ENCODE assay signal across 22 cellular contexts in genomic region chr20:47706345-47706744, GRCh38.
DNase-seq lines count a peak whose midpoint lies in the region; ATAC-seq, FAIRE-seq and TF ChIP-seq lines count a peak whose summit lies in the region.
"Had no signal": no experiment of that assay in that cellular context is flagged by ENCODE, and none has a peak within 500 bp of the region (broad histone marks: within the 10 kb centered on the region; RNA-seq: fewer than 3 reads in every experiment).

No MANE protein-coding gene starts in this region.

- H3K9me3 ChIP-seq in HepG2 (ENCODE audit: low read length) (no peaks in the 10 kb centered on the region), right lobe of liver (no peaks in the 10 kb centered on the region), K562 (replicated peaks; ENCODE audit: control insufficient read depth, insufficient read depth, low read depth, low read length) (no peaks in the 10 kb centered on the region), gastroesophageal sphincter (no peaks in the 10 kb centered on the region), uterus (no peaks in the 10 kb centered on the region), ovary (no peaks in the 10 kb centered on the region)
- H3K9me3 ChIP-seq: Caco-2 had no signal

- in situ Hi-C loops in HepG2 (cut with HindIII; ENCODE audit: extremely low pct_ligation_motif_present, low pct_unique_long_range_greater_than_20kb) (no loop called here), K562 (cut with MboI) (no loop called here)

- H3K79me2 ChIP-seq in HepG2 (ENCODE audit: insufficient read depth, low read length) (no peaks in the 10 kb centered on the region), K562 (ENCODE audit: control insufficient read depth, insufficient read depth, low read length) (no peaks in the 10 kb centered on the region)

- H4K20me1 ChIP-seq in HepG2 (ENCODE audit: insufficient read depth, low read length) (no peaks in the 10 kb centered on the region), K562 (replicated peaks; ENCODE audit: control insufficient read depth, insufficient read depth, low read length) (peaks cover 6% of the 10 kb centered on the region; the same call in 1 of the 2 replicates)

- no peaks in the 10 kb centered on the region for H3K27me3 ChIP-seq in HepG2 (ENCODE audit: control insufficient read depth in 1 of 2, insufficient read depth in 2 of 2, low read length in 2 of 2)
- H3K27me3 ChIP-seq in right lobe of liver, result no peaks in the 10 kb centered on the region
- H3K27me3 ChIP-seq in K562 (ENCODE audit: control insufficient read depth in 2 of 2, insufficient read depth in 2 of 2, low read length in 2 of 2), result peaks cover 36 to 80% of the 10 kb centered on the region in 2 experiments
- H3K27me3 ChIP-seq in gastroesophageal sphincter, result no peaks in the 10 kb centered on the region
- H3K27me3 ChIP-seq in uterus, result no peaks in the 10 kb centered on the region
- no peaks in the 10 kb centered on the region for H3K27me3 ChIP-seq in ovary

- H3K4me2 ChIP-seq in HepG2 (ENCODE audit: low read depth, low read length), result no peak overlapping the region
- H3K4me2 ChIP-seq in K562 (ENCODE audit: insufficient read depth, low read length), result no peak overlapping the region
- H3K4me2 ChIP-seq: GM23338 had no signal

- TF ChIP-seq POLR2A in HepG2 (IDR thresholded peaks at IDR 0.05; ENCODE audit: insufficient read depth in 1 of 2, low read depth in 2 of 2, low read length in 2 of 2) (no peak), right lobe of liver (IDR thresholded peaks at IDR 0.05) (no peak), K562 (conservative IDR thresholded peaks at IDR 0.05) (no peak), gastroesophageal sphincter (IDR thresholded peaks at IDR 0.05) (no peak), uterus (IDR thresholded peaks at IDR 0.05) (no peak), ovary (IDR thresholded peaks at IDR 0.05) (no peak)

- BruUV-seq in HepG2 (replicated peaks; lab: Mats Ljungman, UMichigan), result no TSS peak
- BruUV-seq in K562 (replicated peaks; lab: Mats Ljungman, UMichigan), result no TSS peak

- TF ChIP-seq RAD21 in HepG2 (CRISPR knock-in tag; IDR thresholded peaks at IDR 0.05), result no peak
- TF ChIP-seq RAD21 in K562 (CRISPR knock-in tag; conservative IDR thresholded peaks at IDR 0.05 in 1 of 2, IDR thresholded peaks at IDR 0.05 in 1 of 2), result no peak

- intact Hi-C loops in HepG2 (cut with micrococcal nuclease; ENCODE audit: unreplicated experiment), result no loop called here
- intact Hi-C loops in right lobe of liver (cut with DNase I), result no loop called here
- intact Hi-C loops in K562 (cut with micrococcal nuclease), result no loop called here
- intact Hi-C loops in uterus (cut with DNase I; ENCODE audit: low total_unique reads), result no loop called here
- intact Hi-C loops in ovary (cut with DNase I), result no loop called here

- TF ChIP-seq CTCF in HepG2 (CRISPR knock-in tag; IDR thresholded peaks at IDR 0.05), result no peak
- no peak for TF ChIP-seq CTCF in right lobe of liver (IDR thresholded peaks at IDR 0.05)
- no peak for TF ChIP-seq CTCF in K562 (IDR thresholded peaks at IDR 0.05 in 2 of 3, conservative IDR thresholded peaks at IDR 0.05 in 1 of 3; ENCODE audit: insufficient read depth in 2 of 3, low read depth in 1 of 3, low read length in 3 of 3)
- no peak for TF ChIP-seq CTCF in gastroesophageal sphincter (IDR thresholded peaks at IDR 0.05)
- no peak for TF ChIP-seq CTCF in uterus (IDR thresholded peaks at IDR 0.05)
- no peak for TF ChIP-seq CTCF in ovary (IDR thresholded peaks at IDR 0.05)

- H3K9me1 ChIP-seq in K562 (ENCODE audit: control insufficient read depth, insufficient read depth, low read length), result no peaks in the 10 kb centered on the region

- H2AFZ ChIP-seq in HepG2 (ENCODE audit: low read length) (no peak overlapping the region), K562 (ENCODE audit: low read depth, low read length) (no peak overlapping the region)
- H2AFZ ChIP-seq: GM23338 had no signal

- H3K9ac ChIP-seq in HepG2 (ENCODE audit: insufficient read depth, low read depth, low read length), result no peak overlapping the region
- no peak overlapping the region for H3K9ac ChIP-seq in K562 (ENCODE audit: insufficient read depth in 1 of 2, low read depth in 2 of 2, low read length in 2 of 2)

- H3K36me3 ChIP-seq in HepG2 (replicated peaks in 1 of 2; ENCODE audit: control insufficient read depth in 1 of 2, insufficient read depth in 2 of 2, low read length in 2 of 2), result no peaks in the 10 kb centered on the region
- H3K36me3 ChIP-seq in right lobe of liver, result no peaks in the 10 kb centered on the region
- H3K36me3 ChIP-seq in K562 (ENCODE audit: control insufficient read depth, insufficient read depth, low read length), result no peaks in the 10 kb centered on the region
- peaks cover 0 to 10% of the 10 kb centered on the region in 2 donors for H3K36me3 ChIP-seq in gastroesophageal sphincter
- H3K36me3 ChIP-seq in uterus, result no peaks in the 10 kb centered on the region
- no peaks in the 10 kb centered on the region for H3K36me3 ChIP-seq in ovary

- no peak for ATAC-seq in HepG2
- ATAC-seq in right lobe of liver, result no peak
- no peak for ATAC-seq in K562
- ATAC-seq in gastroesophageal sphincter, result no peak
- ATAC-seq in GM18907 (IDR thresholded peaks at IDR 0.05; ENCODE audit: unreplicated experiment), result no peak
- ATAC-seq: GM23338, HCT116 had no signal

- CTCF ChIA-PET in HepG2 (lab: Yijun Ruan, JAX; ENCODE audit: low intra/inter-chr PET ratio, low total read pairs), result no interaction called here
- CTCF ChIA-PET in K562 (lab: Yijun Ruan, JAX; ENCODE audit: low intra/inter-chr PET ratio), result no interaction called here

- 92% methylated on average over 5 of the region's 5 CpGs for WGBS in HepG2 (ENCODE audit: low lambda C conversion rate)
- WGBS in right lobe of liver (ENCODE audit: insufficient coverage, low coverage, low lambda C conversion rate, missing lambda C conversion rate), result 100% methylated on average over 3 of the region's 5 CpGs
- WGBS in K562 (ENCODE audit: insufficient coverage, low coverage, missing lambda C conversion rate), result 2% methylated on average over 5 of the region's 5 CpGs
- 50% methylated on average over 1 of the region's 5 CpGs; no CpG with 5 or more reads in 1 of the 2 donors for WGBS in gastroesophageal sphincter (ENCODE audit: low coverage in 1 of 2), 2 donors
- 94 to 98% (median 97%) methylated on average over 5 of the region's 5 CpGs for WGBS in ovary, 3 donors

- DNase-seq in HepG2 (ENCODE audit: low spot score), result no peak
- DNase-seq in right lobe of liver, result no peak
- no peak for DNase-seq in K562 (ENCODE audit: extremely low read depth in 1 of 4, low spot score in 3 of 4)
- no peak for DNase-seq in uterus
- DNase-seq in ovary, result no peak
- DNase-seq in stimulated activated CD4-positive, alpha-beta T cell treated with anti-CD3 and anti-CD28 coated beads, Interleukin-15, amount 100 ng/mL, for 24 hours, result no peak
- DNase-seq: ACHN; AML-193; Caco-2; CD4-positive, alpha-beta T cell; H7; HFFc6 had no signal

- FAIRE-seq in HepG2 (lab: Jason Lieb, UNC) (no peak), K562 (lab: Jason Lieb, UNC) (no peak)
- FAIRE-seq: A204.1, D721Med, G401.6, GM12892, GM18507 had no signal

- no peak overlapping the region for H3K27ac ChIP-seq in HepG2 (ENCODE audit: extremely low read length, insufficient read depth, low read length)
- H3K27ac ChIP-seq in right lobe of liver, result no peak overlapping the region
- no peak overlapping the region for H3K27ac ChIP-seq in K562 (ENCODE audit: extremely low read depth, low read depth, low read length)
- peak overlapping the region in 3 of 4 donors; percentile 40 to 67 (median 66) for H3K27ac ChIP-seq in gastroesophageal sphincter
- H3K27ac ChIP-seq in uterus, result peak overlapping the region; percentile 63 to 78
- H3K27ac ChIP-seq in ovary, result no peak overlapping the region
- H3K27ac ChIP-seq: C4-2B had no signal

- POLR2A ChIA-PET in HepG2 (lab: Yijun Ruan, JAX) (no interaction called here), K562 (lab: Yijun Ruan, JAX) (interaction anchor here (0.5 to 1.7 kb wide), 3 partner anchors 12 to 430 kb away, joined by 3 read pairs; no protein-coding TSS in a partner anchor)

- H3K4me1 ChIP-seq in HepG2 (ENCODE audit: insufficient read depth, low read length) (peaks cover 38% of the 10 kb centered on the region), right lobe of liver (peaks cover 0 to 15% (median 5%) of the 10 kb centered on the region in 4 donors), K562 (replicated peaks in 1 of 2; ENCODE audit: control insufficient read depth in 2 of 2, insufficient read depth in 2 of 2, low read length in 2 of 2) (no peaks in the 10 kb centered on the region; a peak in 1 of 5 replicates), gastroesophageal sphincter (peaks cover 0 to 35% (median 18%) of the 10 kb centered on the region in 3 donors), uterus (peaks cover 4 to 14% of the 10 kb centered on the region in 2 donors), ovary (ENCODE audit: insufficient read depth) (peaks cover 26% of the 10 kb centered on the region)

- H3K4me3 ChIP-seq in HepG2 (replicated peaks in 1 of 3; ENCODE audit: insufficient read depth in 1 of 3, low read depth in 2 of 3, low read length in 3 of 3) (no peak overlapping the region), right lobe of liver (no peak overlapping the region), K562 (no peak overlapping the region), gastroesophageal sphincter (no peak overlapping the region), uterus (no peak overlapping the region), ovary (no peak overlapping the region)
- H3K4me3 ChIP-seq: GM23338 had no signal

- TF ChIP-seq EP300 in HepG2 (IDR thresholded peaks at IDR 0.05; ENCODE audit: low read depth in 2 of 2, low read length in 2 of 2), result no peak
- TF ChIP-seq EP300 in HepG2 (CRISPR knock-in tag; IDR thresholded peaks at IDR 0.05; ENCODE audit: borderline replicate concordance), result no peak
- no peak for TF ChIP-seq EP300 in K562 (IDR thresholded peaks at IDR 0.05; ENCODE audit: low read length)
- no peak for TF ChIP-seq EP300 in gastroesophageal sphincter (IDR thresholded peaks at IDR 0.05)
- no peak for TF ChIP-seq EP300 in ovary (IDR thresholded peaks at IDR 0.05)

TF ChIP-seq in K562, 482 proteins besides CTCF, POLR2A, EP300 and RAD21 (continues in another document):
- TF ChIP-seq NBN (IDR thresholded peaks at IDR 0.05; ENCODE audit: low read depth), result no peak
- no peak for TF ChIP-seq HDAC6 (IDR thresholded peaks at IDR 0.05; ENCODE audit: low read depth, low read length)

Comparison
In these comparisons a context has a peak if more than half of its experiments do, and no peak if none do; other contexts are left out.
1. H3K27ac ChIP-seq: peak in gastroesophageal sphincter (3 of 4) and uterus (2 of 2); none in HepG2 (single experiment), right lobe of liver (0 of 3), K562 (single experiment) and ovary (0 of 2).